In genomic region chr10:97407211-97407951, GRCh38 we compare ENCODE assay signal across 8 cellular contexts. TPM values are rescaled to one million over a fixed set of nuclear protein-coding genes. Genes with fewer than 3 reads are reported as not detected.
A peak's percentile ranks its signal among the peaks of the same experiment; 100 is the strongest.
DNase-seq lines count a peak whose midpoint lies in the region; ATAC-seq, FAIRE-seq and TF ChIP-seq lines count a peak whose summit lies in the region.

No MANE protein-coding gene starts in this region.

- peak; percentile 63 for FAIRE-seq in HepG2 (lab: Jason Lieb, UNC)

- peak overlapping the region; percentile 83 for H3K4me2 ChIP-seq in HepG2 (ENCODE audit: low read depth, low read length)

- BruUV-seq in Calu3 (replicated peaks; lab: Mats Ljungman, UMichigan), result no TSS peak
- BruUV-seq in HepG2 (replicated peaks; lab: Mats Ljungman, UMichigan), result no TSS peak

- no peaks in the 10 kb centered on the region for H3K9me3 Mint-ChIP-seq in Calu3 (ENCODE audit: low read depth, unreplicated experiment)
- no peaks in the 10 kb centered on the region for H3K9me3 Mint-ChIP-seq in activated CD4-positive, alpha-beta T cell treated with anti-CD3 and anti-CD28 coated beads, Interleukin-2, amount 10 ng/mL, durations not matched to agents 24 days and 14 days

- H3K9ac ChIP-seq in duodenal mucosa (ENCODE audit: low read depth in 1 of 2, low read length in 2 of 2) (no peak overlapping the region), HepG2 (ENCODE audit: insufficient read depth, low read depth, low read length) (0 out of 2 replicates have a peak overlapping the region, but pooled peaks have one; percentile 20)

- TF ChIP-seq CTCF in Calu3 (IDR thresholded peaks at IDR 0.05; ENCODE audit: unreplicated experiment), result peak; percentile 58
- peak; percentile 92 for TF ChIP-seq CTCF in HepG2 (CRISPR knock-in tag; IDR thresholded peaks at IDR 0.05)

- TF ChIP-seq EP300 in HepG2 (IDR thresholded peaks at IDR 0.05; ENCODE audit: low read depth in 2 of 2, low read length in 2 of 2) (no peak), HepG2 (CRISPR knock-in tag; IDR thresholded peaks at IDR 0.05; ENCODE audit: borderline replicate concordance) (no peak)

- POLR2A ChIA-PET in HepG2 (lab: Yijun Ruan, JAX), result no interaction called here

- H3K27ac Mint-ChIP-seq in Calu3 (ENCODE audit: unreplicated experiment), result no peak overlapping the region
- H3K27ac Mint-ChIP-seq in activated CD4-positive, alpha-beta T cell treated with anti-CD3 and anti-CD28 coated beads, Interleukin-2, amount 10 ng/mL, durations not matched to agents 24 days and 14 days, result peak overlapping the region; percentile 63

- H3K27me3 ChIP-seq in duodenal mucosa (ENCODE audit: control insufficient read depth in 1 of 2, insufficient read depth in 2 of 2, low read length in 2 of 2), result no peaks in the 10 kb centered on the region
- H3K27me3 ChIP-seq in HepG2 (ENCODE audit: control insufficient read depth in 1 of 2, insufficient read depth in 2 of 2, low read length in 2 of 2), result no peaks in the 10 kb centered on the region

- intact Hi-C loops in Calu3 (cut with micrococcal nuclease; ENCODE audit: unreplicated experiment), result loop anchor here (1.0 to 2.0 kb wide), 2 partner anchors 19 to 38 kb away; partner anchors contain the start of gene PGAM1
- intact Hi-C loops in activated CD4-positive, alpha-beta T cell treated with anti-CD3 and anti-CD28 coated beads, Interleukin-2, amount 10 ng/mL, durations not matched to agents 24 days and 14 days (cut with micrococcal nuclease), result loop anchor here (1.0 to 2.0 kb wide), 3 partner anchors 21 to 145 kb away; partner anchors contain the start of genes EXOSC1 and ZDHHC16
- intact Hi-C loops in HepG2 (cut with micrococcal nuclease; ENCODE audit: unreplicated experiment), result loop anchor here (1.0 to 2.0 kb wide), 4 partner anchors 19 to 205 kb away; partner anchors contain the start of genes EXOSC1, PGAM1 and ZDHHC16

- peaks cover 0 to 9% of the 10 kb centered on the region in 2 donors for H3K4me1 ChIP-seq in duodenal mucosa (ENCODE audit: control insufficient read depth in 1 of 2, insufficient read depth in 2 of 2, low read length in 2 of 2)
- peaks cover 48% of the 10 kb centered on the region for H3K4me1 ChIP-seq in HepG2 (ENCODE audit: insufficient read depth, low read length)

- CTCF ChIA-PET in Calu3 (lab: Charles Lee) (no interaction called here), HepG2 (lab: Yijun Ruan, JAX; ENCODE audit: low intra/inter-chr PET ratio, low total read pairs) (interaction anchor here (1.6 to 2.3 kb wide), 3 partner anchors 19 to 56 kb away, joined by 6 to 14 read pairs (median 12); partner anchors contain the start of genes EXOSC1, PGAM1 and ZDHHC16)

- no peaks in the 10 kb centered on the region for H3K36me3 ChIP-seq in duodenal mucosa (ENCODE audit: control insufficient read depth in 1 of 2, insufficient read depth in 2 of 2, low read length in 2 of 2)
- H3K36me3 ChIP-seq in HepG2 (replicated peaks in 1 of 2; ENCODE audit: control insufficient read depth in 1 of 2, insufficient read depth in 2 of 2, low read length in 2 of 2), result no peaks in the 10 kb centered on the region

- WGBS in HepG2 (ENCODE audit: low lambda C conversion rate), result under 1% methylated on average over 10 of the region's 10 CpGs

- H3K4me3 ChIP-seq in duodenal mucosa (ENCODE audit: low read depth in 1 of 2, low read length in 2 of 2) (peak overlapping the region; percentile 52 to 61), HepG2 (replicated peaks in 1 of 3; ENCODE audit: insufficient read depth in 1 of 3, low read depth in 2 of 3, low read length in 3 of 3) (peak overlapping the region; percentile 13 to 63 (median 32); a peak in 5 of 6 replicates)

- peak; percentile 91 for TF ChIP-seq RAD21 in HepG2 (CRISPR knock-in tag; IDR thresholded peaks at IDR 0.05)

- peaks cover 10% of the 10 kb centered on the region for H3K36me3 Mint-ChIP-seq in Calu3 (ENCODE audit: insufficient read depth, unreplicated experiment)
- no peaks in the 10 kb centered on the region for H3K36me3 Mint-ChIP-seq in activated CD4-positive, alpha-beta T cell treated with anti-CD3 and anti-CD28 coated beads, Interleukin-2, amount 10 ng/mL, durations not matched to agents 24 days and 14 days (ENCODE audit: low read depth)

- DNase-seq in Calu3, result peak; percentile 44
- peak; percentile 44 to 79 for DNase-seq in NCI-H526 (lab: John Stamatoyannopoulos, UW)
- DNase-seq in activated CD4-positive, alpha-beta T cell treated with anti-CD3 and anti-CD28 coated beads, Interleukin-2, amount 10 ng/mL, durations not matched to agents 24 days and 14 days, result peak; percentile 90
- DNase-seq in HepG2 (ENCODE audit: low spot score), result peak; percentile 89
- peak; percentile 62 for DNase-seq in stimulated activated naive CD4-positive, alpha-beta T cell treated with Interleukin-2 at 50 U/mL for 16 hours (lab: John Stamatoyannopoulos, UW)

- no peaks in the 10 kb centered on the region for H3K9me3 ChIP-seq in duodenal mucosa (ENCODE audit: control insufficient read depth in 1 of 2, low read length in 2 of 2)
- no peaks in the 10 kb centered on the region for H3K9me3 ChIP-seq in HepG2 (ENCODE audit: low read length)

- no peaks in the 10 kb centered on the region for H3K79me2 ChIP-seq in HepG2 (ENCODE audit: insufficient read depth, low read length)

- H3K27me3 Mint-ChIP-seq in Calu3 (ENCODE audit: unreplicated experiment), result no peaks in the 10 kb centered on the region
- no peaks in the 10 kb centered on the region for H3K27me3 Mint-ChIP-seq in activated CD4-positive, alpha-beta T cell treated with anti-CD3 and anti-CD28 coated beads, Interleukin-2, amount 10 ng/mL, durations not matched to agents 24 days and 14 days

- no peak overlapping the region for H3K4me3 Mint-ChIP-seq in Calu3 (ENCODE audit: low read depth, unreplicated experiment)
- peak overlapping the region; percentile 73 for H3K4me3 Mint-ChIP-seq in activated CD4-positive, alpha-beta T cell treated with anti-CD3 and anti-CD28 coated beads, Interleukin-2, amount 10 ng/mL, durations not matched to agents 24 days and 14 days

- H4K20me1 ChIP-seq in HepG2 (ENCODE audit: insufficient read depth, low read length), result no peaks in the 10 kb centered on the region

- in situ Hi-C loops in HepG2 (cut with HindIII; ENCODE audit: extremely low pct_ligation_motif_present, low pct_unique_long_range_greater_than_20kb), result no loop called here

- ATAC-seq in GM19467 (IDR thresholded peaks at IDR 0.05; ENCODE audit: unreplicated experiment) (peak; percentile 76), HG03521 (IDR thresholded peaks at IDR 0.05; ENCODE audit: unreplicated experiment) (peak; percentile 83), HepG2 (peak; percentile 92)

- no peaks in the 10 kb centered on the region for H3K4me1 Mint-ChIP-seq in Calu3 (ENCODE audit: low read depth, unreplicated experiment)
- peaks cover 13% of the 10 kb centered on the region for H3K4me1 Mint-ChIP-seq in activated CD4-positive, alpha-beta T cell treated with anti-CD3 and anti-CD28 coated beads, Interleukin-2, amount 10 ng/mL, durations not matched to agents 24 days and 14 days

- H3K27ac ChIP-seq in duodenal mucosa (ENCODE audit: low read depth, low read length), result no peak overlapping the region
- H3K27ac ChIP-seq in HepG2 (ENCODE audit: extremely low read length, insufficient read depth, low read length), result peak overlapping the region; percentile 77

- H2AFZ ChIP-seq in HepG2 (ENCODE audit: low read length), result peak overlapping the region; percentile 75

- TF ChIP-seq POLR2A in HepG2 (IDR thresholded peaks at IDR 0.05; ENCODE audit: insufficient read depth in 1 of 2, low read depth in 2 of 2, low read length in 2 of 2), result no peak

RNA-seq across cellular contexts. Expression of gene RRP12, which starts 6.2 kb away (rescaled TPM):
- total RNA-seq in Calu3 (2022) (52.6 and 54.6 TPM in 2 replicates), HepG2 (2016; rRNA removed; fragmentation: Illumina TruSeq; extraction: Trizol) (30.6 and 39.4 TPM in 2 replicates)
- 99.4 and 106 TPM in 2 replicates for total RNA-seq in activated CD4-positive, alpha-beta T cell treated with anti-CD3 and anti-CD28 coated beads, Interleukin-2, amount 10 ng/mL, durations not matched to agents 24 days and 14 days
- total RNA-seq in HepG2 (2016; cell fraction: cytosol; rRNA removed; fragmentation: Illumina TruSeq; extraction: Trizol; ENCODE audit: low read depth), result 40.0 and 40.9 TPM in 2 replicates
- 23.4 and 36.6 TPM in 2 replicates for total RNA-seq in HepG2 (2016; cell fraction: insoluble cytoplasmic fraction; rRNA removed; fragmentation: Illumina TruSeq; extraction: Trizol)
- total RNA-seq in HepG2 (2016; cell fraction: membrane; rRNA removed; fragmentation: Illumina TruSeq; extraction: Trizol), result 11.2 and 11.4 TPM in 2 replicates
- total RNA-seq in HepG2 (2016; cell fraction: nucleus; rRNA removed; fragmentation: Illumina TruSeq; extraction: Trizol), result 31.1 and 33.1 TPM in 2 replicates
- polyA plus RNA-seq in HepG2 (2011; rRNA removed), result 13.2 and 18.6 TPM in 2 replicates
- 5.0 and 5.1 TPM in 2 replicates for polyA plus RNA-seq in HepG2 (2011; cell fraction: cytosol; rRNA removed)
- 51.4 and 59.2 TPM in 2 replicates for polyA plus RNA-seq in HepG2 (2011; cell fraction: nucleus; rRNA removed)
- 17.9 and 28.3 TPM in 2 replicates for polyA plus RNA-seq in HepG2 (2012)
- 6.7 and 7.7 TPM in 2 replicates for polyA plus RNA-seq in HepG2 (2016; cell fraction: cytosol; fragmentation: Illumina TruSeq; extraction: Trizol; ENCODE audit: low read depth)
- polyA plus RNA-seq in HepG2 (2016; cell fraction: insoluble cytoplasmic fraction; fragmentation: Illumina TruSeq; extraction: Trizol; ENCODE audit: low read depth), result 20.0 and 25.7 TPM in 2 replicates
- 4.0 and 4.5 TPM in 2 replicates for polyA plus RNA-seq in HepG2 (2016; cell fraction: membrane; fragmentation: Illumina TruSeq; extraction: Trizol; ENCODE audit: low read depth)
- 51.3 and 56.0 TPM in 2 replicates for polyA plus RNA-seq in HepG2 (2016; cell fraction: nucleus; fragmentation: Illumina TruSeq; extraction: Trizol; ENCODE audit: insufficient read depth, low read depth)
- 43.7 and 49.7 TPM in 2 replicates for polyA minus RNA-seq in HepG2 (2011; rRNA and poly(A)+ RNA removed; ENCODE audit: low replicate concordance)
- 12.0 and 15.7 TPM in 2 replicates for polyA minus RNA-seq in HepG2 (2011; cell fraction: cytosol; rRNA and poly(A)+ RNA removed)
- 22.4 and 29.6 TPM in 2 replicates for polyA minus RNA-seq in HepG2 (2011; cell fraction: nucleus; rRNA and poly(A)+ RNA removed)

RNA-seq across cellular contexts. Expression of gene PGAM1, which starts 18.6 kb away (rescaled TPM):
- total RNA-seq in Calu3 (2022), result 148 and 157 TPM in 2 replicates
- total RNA-seq in activated CD4-positive, alpha-beta T cell treated with anti-CD3 and anti-CD28 coated beads, Interleukin-2, amount 10 ng/mL, durations not matched to agents 24 days and 14 days, result 1,086 and 1,108 TPM in 2 replicates
- total RNA-seq in HepG2 (2016; rRNA removed; fragmentation: Illumina TruSeq; extraction: Trizol), result 354 and 442 TPM in 2 replicates
- total RNA-seq in HepG2 (2016; cell fraction: cytosol; rRNA removed; fragmentation: Illumina TruSeq; extraction: Trizol; ENCODE audit: low read depth), result 44.3 and 47.0 TPM in 2 replicates
- 352 and 439 TPM in 2 replicates for total RNA-seq in HepG2 (2016; cell fraction: insoluble cytoplasmic fraction; rRNA removed; fragmentation: Illumina TruSeq; extraction: Trizol)
- 128 and 141 TPM in 2 replicates for total RNA-seq in HepG2 (2016; cell fraction: membrane; rRNA removed; fragmentation: Illumina TruSeq; extraction: Trizol)
- 126 and 144 TPM in 2 replicates for total RNA-seq in HepG2 (2016; cell fraction: nucleus; rRNA removed; fragmentation: Illumina TruSeq; extraction: Trizol)
- polyA plus RNA-seq in HepG2 (2011; rRNA removed), result 403 and 483 TPM in 2 replicates
- 471 and 548 TPM in 2 replicates for polyA plus RNA-seq in HepG2 (2011; cell fraction: cytosol; rRNA removed)
- 110 and 124 TPM in 2 replicates for polyA plus RNA-seq in HepG2 (2011; cell fraction: nucleus; rRNA removed)
- polyA plus RNA-seq in HepG2 (2012), result 318 and 342 TPM in 2 replicates
- polyA plus RNA-seq in HepG2 (2016; cell fraction: cytosol; fragmentation: Illumina TruSeq; extraction: Trizol; ENCODE audit: low read depth), result 50.9 and 54.4 TPM in 2 replicates
- polyA plus RNA-seq in HepG2 (2016; cell fraction: insoluble cytoplasmic fraction; fragmentation: Illumina TruSeq; extraction: Trizol; ENCODE audit: low read depth), result 474 and 488 TPM in 2 replicates
- polyA plus RNA-seq in HepG2 (2016; cell fraction: membrane; fragmentation: Illumina TruSeq; extraction: Trizol; ENCODE audit: low read depth), result 112 and 113 TPM in 2 replicates
- polyA plus RNA-seq in HepG2 (2016; cell fraction: nucleus; fragmentation: Illumina TruSeq; extraction: Trizol; ENCODE audit: insufficient read depth, low read depth), result 181 and 193 TPM in 2 replicates
- 592 and 624 TPM in 2 replicates for polyA minus RNA-seq in HepG2 (2011; rRNA and poly(A)+ RNA removed; ENCODE audit: low replicate concordance)
- polyA minus RNA-seq in HepG2 (2011; cell fraction: cytosol; rRNA and poly(A)+ RNA removed), result 212 and 243 TPM in 2 replicates
- 56.7 and 63.2 TPM in 2 replicates for polyA minus RNA-seq in HepG2 (2011; cell fraction: nucleus; rRNA and poly(A)+ RNA removed)

RNA-seq across cellular contexts. Expression of gene EXOSC1, which starts 38.4 kb away (rescaled TPM):
- 28.6 and 29.5 TPM in 2 replicates for total RNA-seq in Calu3 (2022)
- total RNA-seq in activated CD4-positive, alpha-beta T cell treated with anti-CD3 and anti-CD28 coated beads, Interleukin-2, amount 10 ng/mL, durations not matched to agents 24 days and 14 days, result 57.9 and 59.8 TPM in 2 replicates
- total RNA-seq in HepG2 (2016; rRNA removed; fragmentation: Illumina TruSeq; extraction: Trizol), result 39.9 and 47.6 TPM in 2 replicates
- total RNA-seq in HepG2 (2016; cell fraction: cytosol; rRNA removed; fragmentation: Illumina TruSeq; extraction: Trizol; ENCODE audit: low read depth), result 23.7 and 27.6 TPM in 2 replicates
- 37.7 and 48.0 TPM in 2 replicates for total RNA-seq in HepG2 (2016; cell fraction: insoluble cytoplasmic fraction; rRNA removed; fragmentation: Illumina TruSeq; extraction: Trizol)
- total RNA-seq in HepG2 (2016; cell fraction: membrane; rRNA removed; fragmentation: Illumina TruSeq; extraction: Trizol), result 24.0 and 25.8 TPM in 2 replicates
- total RNA-seq in HepG2 (2016; cell fraction: nucleus; rRNA removed; fragmentation: Illumina TruSeq; extraction: Trizol), result 16.9 and 23.2 TPM in 2 replicates
- 36.3 and 38.0 TPM in 2 replicates for polyA plus RNA-seq in HepG2 (2011; rRNA removed)
- 37.5 and 37.9 TPM in 2 replicates for polyA plus RNA-seq in HepG2 (2011; cell fraction: cytosol; rRNA removed)
- 14.0 and 17.7 TPM in 2 replicates for polyA plus RNA-seq in HepG2 (2011; cell fraction: nucleus; rRNA removed)
- polyA plus RNA-seq in HepG2 (2012), result 31.8 and 32.0 TPM in 2 replicates
- polyA plus RNA-seq in HepG2 (2016; cell fraction: cytosol; fragmentation: Illumina TruSeq; extraction: Trizol; ENCODE audit: low read depth), result 21.2 and 21.7 TPM in 2 replicates
- polyA plus RNA-seq in HepG2 (2016; cell fraction: insoluble cytoplasmic fraction; fragmentation: Illumina TruSeq; extraction: Trizol; ENCODE audit: low read depth), result 59.8 and 61.6 TPM in 2 replicates
- 21.5 and 23.2 TPM in 2 replicates for polyA plus RNA-seq in HepG2 (2016; cell fraction: membrane; fragmentation: Illumina TruSeq; extraction: Trizol; ENCODE audit: low read depth)
- 37.6 TPM in 2 replicates for polyA plus RNA-seq in HepG2 (2016; cell fraction: nucleus; fragmentation: Illumina TruSeq; extraction: Trizol; ENCODE audit: insufficient read depth, low read depth)
- polyA minus RNA-seq in HepG2 (2011; rRNA and poly(A)+ RNA removed; ENCODE audit: low replicate concordance), result 34.4 and 67.4 TPM in 2 replicates
- 7.6 and 7.7 TPM in 2 replicates for polyA minus RNA-seq in HepG2 (2011; cell fraction: cytosol; rRNA and poly(A)+ RNA removed)
- polyA minus RNA-seq in HepG2 (2011; cell fraction: nucleus; rRNA and poly(A)+ RNA removed), result 10.6 and 14.4 TPM in 2 replicates

RNA-seq across cellular contexts. Expression of gene ZDHHC16, which starts 38.6 kb away (rescaled TPM):
- total RNA-seq in Calu3 (2022), result 25.7 and 27.7 TPM in 2 replicates
- total RNA-seq in activated CD4-positive, alpha-beta T cell treated with anti-CD3 and anti-CD28 coated beads, Interleukin-2, amount 10 ng/mL, durations not matched to agents 24 days and 14 days, result 42.9 and 43.1 TPM in 2 replicates
- total RNA-seq in HepG2 (2016; rRNA removed; fragmentation: Illumina TruSeq; extraction: Trizol), result 30.2 and 41.8 TPM in 2 replicates
- total RNA-seq in HepG2 (2016; cell fraction: cytosol; rRNA removed; fragmentation: Illumina TruSeq; extraction: Trizol; ENCODE audit: low read depth), result 84.0 and 92.7 TPM in 2 replicates
- 25.9 and 43.5 TPM in 2 replicates for total RNA-seq in HepG2 (2016; cell fraction: insoluble cytoplasmic fraction; rRNA removed; fragmentation: Illumina TruSeq; extraction: Trizol)
- total RNA-seq in HepG2 (2016; cell fraction: membrane; rRNA removed; fragmentation: Illumina TruSeq; extraction: Trizol), result 104 and 115 TPM in 2 replicates
- total RNA-seq in HepG2 (2016; cell fraction: nucleus; rRNA removed; fragmentation: Illumina TruSeq; extraction: Trizol), result 30.7 and 33.0 TPM in 2 replicates
- 40.8 and 49.4 TPM in 2 replicates for polyA plus RNA-seq in HepG2 (2011; rRNA removed)
- polyA plus RNA-seq in HepG2 (2011; cell fraction: cytosol; rRNA removed), result 50.8 and 52.5 TPM in 2 replicates
- 59.0 and 60.8 TPM in 2 replicates for polyA plus RNA-seq in HepG2 (2011; cell fraction: nucleus; rRNA removed)
- polyA plus RNA-seq in HepG2 (2012), result 15.7 and 18.2 TPM in 2 replicates
- polyA plus RNA-seq in HepG2 (2016; cell fraction: cytosol; fragmentation: Illumina TruSeq; extraction: Trizol; ENCODE audit: low read depth), result 102 and 121 TPM in 2 replicates
- polyA plus RNA-seq in HepG2 (2016; cell fraction: insoluble cytoplasmic fraction; fragmentation: Illumina TruSeq; extraction: Trizol; ENCODE audit: low read depth), result 34.1 and 41.4 TPM in 2 replicates
- polyA plus RNA-seq in HepG2 (2016; cell fraction: membrane; fragmentation: Illumina TruSeq; extraction: Trizol; ENCODE audit: low read depth), result 122 and 132 TPM in 2 replicates
- 55.7 and 56.8 TPM in 2 replicates for polyA plus RNA-seq in HepG2 (2016; cell fraction: nucleus; fragmentation: Illumina TruSeq; extraction: Trizol; ENCODE audit: insufficient read depth, low read depth)
- 142 and 286 TPM in 2 replicates for polyA minus RNA-seq in HepG2 (2011; rRNA and poly(A)+ RNA removed; ENCODE audit: low replicate concordance)
- polyA minus RNA-seq in HepG2 (2011; cell fraction: cytosol; rRNA and poly(A)+ RNA removed), result 20.4 TPM in 2 replicates
- 33.9 and 35.7 TPM in 2 replicates for polyA minus RNA-seq in HepG2 (2011; cell fraction: nucleus; rRNA and poly(A)+ RNA removed)
